In the genomic region with DNA sequence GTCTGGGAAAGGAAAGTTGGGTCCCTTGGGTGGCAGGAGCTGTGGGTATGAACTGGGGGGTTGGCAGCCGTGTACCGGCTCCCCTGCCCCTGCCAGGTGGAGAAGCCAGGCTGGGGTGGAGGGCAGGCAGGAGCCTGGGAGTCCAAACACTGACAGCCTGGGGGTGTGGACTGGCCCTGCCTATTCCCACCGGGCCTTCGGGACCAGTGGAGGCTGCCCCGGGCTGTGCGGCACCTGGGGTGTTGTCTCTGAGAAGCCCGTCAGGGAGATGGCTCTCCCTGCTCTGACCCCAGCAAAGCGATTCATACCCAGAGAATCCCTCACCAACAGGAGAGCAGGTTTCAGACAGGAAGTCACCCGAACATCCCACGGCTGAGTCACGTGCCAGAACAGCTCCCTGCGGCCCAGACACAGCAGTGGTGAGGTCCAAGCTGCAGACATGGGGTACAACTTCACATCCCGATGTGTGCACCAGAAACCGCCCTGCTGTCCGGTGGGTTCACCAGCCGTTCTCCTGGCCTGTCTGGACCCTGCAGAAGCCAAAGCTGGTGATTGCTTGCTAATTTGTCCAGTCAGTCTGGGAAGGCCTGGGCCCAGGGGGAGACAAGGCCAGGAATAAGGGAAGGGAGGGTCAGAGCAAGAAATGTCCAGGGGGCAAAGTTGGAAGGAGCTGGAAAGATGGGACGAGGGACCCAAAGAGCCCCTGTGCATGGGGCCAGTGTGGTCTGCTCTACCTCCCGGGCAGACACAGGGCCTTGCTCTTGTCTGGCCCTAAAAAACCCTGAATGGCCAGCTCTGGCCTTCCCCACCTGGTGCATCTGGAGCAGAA, we compare ENCODE assay signal across 10 cellular contexts. TPM values are rescaled to one million over a fixed set of nuclear protein-coding genes. Genes with fewer than 3 reads are reported as not detected.
DNase-seq lines count a peak whose midpoint lies in the region; ATAC-seq and TF ChIP-seq lines count a peak whose summit lies in the region.
"Had no signal": no experiment of that assay in that cellular context is flagged by ENCODE, and none has a peak within 500 bp of the region (broad histone marks: within the 10 kb centered on the region; RNA-seq: fewer than 3 reads in every experiment).

No MANE protein-coding gene starts in this region.

- H3K4me1 Mint-ChIP-seq in activated T-helper 2 cell treated with anti-CD3 and anti-CD28 coated beads, Interferon-gamma antibody, Interleukin-2, Interleukin-4, amounts not matched to agents 10 μg/mL and 5 μg/mL and 100 μg/mL, durations not matched to agents 14 hours and 24 hours and 36 hours (ENCODE audit: low read depth) = peaks cover 47% of the 10 kb centered on the region
- H3K4me1 Mint-ChIP-seq in natural killer cell = peaks cover 26 to 55% of the 10 kb centered on the region in 2 donors

- intact Hi-C loops in activated T-helper 2 cell treated with anti-CD3 and anti-CD28 coated beads, Interferon-gamma antibody, Interleukin-2, Interleukin-4, amounts not matched to agents 10 μg/mL and 5 μg/mL and 100 μg/mL, durations not matched to agents 14 hours and 24 hours and 36 hours (cut with micrococcal nuclease) = loop anchor here (10.0 kb wide), 1 partner anchor 227 kb away; no protein-coding TSS in a partner anchor
- intact Hi-C loops in natural killer cell (cut with micrococcal nuclease) = no loop called here

- peak; percentile 81 for DNase-seq in CD1c-positive myeloid dendritic cell (ENCODE audit: extremely low spot score)
- DNase-seq in NB4 (ENCODE audit: low read depth) = peak; percentile 80
- peak; percentile 41 for DNase-seq in activated T-helper 2 cell treated with anti-CD3 and anti-CD28 coated beads, Interferon-gamma antibody, Interleukin-2, Interleukin-4, amounts not matched to agents 10 μg/mL and 5 μg/mL and 100 μg/mL, durations not matched to agents 14 hours and 24 hours and 36 hours (ENCODE audit: low spot score)
- DNase-seq in natural killer cell = no peak
- DNase-seq in NCI-H1048 (lab: John Stamatoyannopoulos, UW) = no peak
- DNase-seq in NCI-H1694 (lab: John Stamatoyannopoulos, UW) = no peak
- no peak for DNase-seq in HT-29 (ENCODE audit: low spot score)
- DNase-seq: adrenal gland, left colon had no signal

- TF ChIP-seq CTCF in NB4 (IDR thresholded peaks at IDR 0.05; ENCODE audit: low read depth, low read length) = no peak
- no peak for TF ChIP-seq CTCF in natural killer cell (IDR thresholded peaks at IDR 0.05)

- H3K4me3 Mint-ChIP-seq in activated T-helper 2 cell treated with anti-CD3 and anti-CD28 coated beads, Interferon-gamma antibody, Interleukin-2, Interleukin-4, amounts not matched to agents 10 μg/mL and 5 μg/mL and 100 μg/mL, durations not matched to agents 14 hours and 24 hours and 36 hours (ENCODE audit: low read depth) = peak overlapping the region; percentile 55
- no peak overlapping the region for H3K4me3 Mint-ChIP-seq in natural killer cell

- no peaks in the 10 kb centered on the region for H3K27me3 Mint-ChIP-seq in activated T-helper 2 cell treated with anti-CD3 and anti-CD28 coated beads, Interferon-gamma antibody, Interleukin-2, Interleukin-4, amounts not matched to agents 10 μg/mL and 5 μg/mL and 100 μg/mL, durations not matched to agents 14 hours and 24 hours and 36 hours (ENCODE audit: low read depth)
- H3K27me3 Mint-ChIP-seq in natural killer cell (ENCODE audit: low read depth in 2 of 2) = no peaks in the 10 kb centered on the region

- TF ChIP-seq POLR2A in NB4 (IDR thresholded peaks at IDR 0.05; ENCODE audit: extremely low read depth, insufficient read length) = no peak

- no peak for ATAC-seq in natural killer cell
- ATAC-seq in GM21737 (IDR thresholded peaks at IDR 0.05; ENCODE audit: unreplicated experiment) = no peak
- ATAC-seq: left colon had no signal

- no peak overlapping the region for H3K4me3 ChIP-seq in NB4 (ENCODE audit: low read depth, low read length)
- H3K4me3 ChIP-seq: adrenal gland had no signal

- H3K36me3 Mint-ChIP-seq in activated T-helper 2 cell treated with anti-CD3 and anti-CD28 coated beads, Interferon-gamma antibody, Interleukin-2, Interleukin-4, amounts not matched to agents 10 μg/mL and 5 μg/mL and 100 μg/mL, durations not matched to agents 14 hours and 24 hours and 36 hours (ENCODE audit: low read depth) = peaks cover 9% of the 10 kb centered on the region
- no peaks in the 10 kb centered on the region for H3K36me3 Mint-ChIP-seq in natural killer cell

- peak overlapping the region; percentile 72 for H3K27ac Mint-ChIP-seq in activated T-helper 2 cell treated with anti-CD3 and anti-CD28 coated beads, Interferon-gamma antibody, Interleukin-2, Interleukin-4, amounts not matched to agents 10 μg/mL and 5 μg/mL and 100 μg/mL, durations not matched to agents 14 hours and 24 hours and 36 hours
- peak overlapping the region; percentile 96 for H3K27ac Mint-ChIP-seq in natural killer cell

- no peaks in the 10 kb centered on the region for H3K9me3 Mint-ChIP-seq in activated T-helper 2 cell treated with anti-CD3 and anti-CD28 coated beads, Interferon-gamma antibody, Interleukin-2, Interleukin-4, amounts not matched to agents 10 μg/mL and 5 μg/mL and 100 μg/mL, durations not matched to agents 14 hours and 24 hours and 36 hours
- no peaks in the 10 kb centered on the region for H3K9me3 Mint-ChIP-seq in natural killer cell

RNA-seq across cellular contexts. Expression of a gene that starts 2.1 kb away (rescaled TPM):
- 27.1 and 29.8 TPM in 2 replicates for total RNA-seq in activated T-helper 2 cell treated with anti-CD3 and anti-CD28 coated beads, Interferon-gamma antibody, Interleukin-2, Interleukin-4, amounts not matched to agents 10 μg/mL and 5 μg/mL and 100 μg/mL, durations not matched to agents 14 hours and 24 hours and 36 hours
- 10 to 100 TPM; 18.2 to 30.3 (median 26.7) TPM for total RNA-seq in natural killer cell
- not detected in 2 replicates for total RNA-seq in HT-29 (2014; rRNA removed; shearing (Covaris generic))

RNA-seq across cellular contexts. Expression of a gene that starts 46.5 kb away (rescaled TPM):
- total RNA-seq in activated T-helper 2 cell treated with anti-CD3 and anti-CD28 coated beads, Interferon-gamma antibody, Interleukin-2, Interleukin-4, amounts not matched to agents 10 μg/mL and 5 μg/mL and 100 μg/mL, durations not matched to agents 14 hours and 24 hours and 36 hours = 47.7 and 49.6 TPM in 2 replicates
- 10 to 100 TPM; 10.3 to 20.7 (median 16.6) TPM for total RNA-seq in natural killer cell
- 45.4 and 45.7 TPM in 2 replicates for total RNA-seq in HT-29 (2014; rRNA removed; shearing (Covaris generic))

Comparison
In these comparisons a context has a peak if more than half of its experiments do, and no peak if none do; other contexts are left out.
1. DNase-seq: peak in CD1c-positive myeloid dendritic cell (single experiment), NB4 (single experiment) and activated T-helper 2 cell treated with anti-CD3 and anti-CD28 coated beads, Interferon-gamma antibody, Interleukin-2, Interleukin-4, amounts not matched to agents 10 μg/mL and 5 μg/mL and 100 μg/mL, durations not matched to agents 14 hours and 24 hours and 36 hours (single experiment); none in natural killer cell (single experiment), NCI-H1048 (single experiment), NCI-H1694 (single experiment) and HT-29 (single experiment).
2. RNA of a gene that starts 2.1 kb away (total RNA-seq): 27.1 to 29.8 TPM in activated T-helper 2 cell treated with anti-CD3 and anti-CD28 coated beads, Interferon-gamma antibody, Interleukin-2, Interleukin-4, amounts not matched to agents 10 μg/mL and 5 μg/mL and 100 μg/mL, durations not matched to agents 14 hours and 24 hours and 36 hours and 18.2 to 30.3 TPM in natural killer cell; not detected in HT-29; every median in the first group is over 10 times any median in the second.